Comparison of ENCODE assay signal across 10 cellular contexts in genomic region chr2:36539631-36540030, GRCh38. TPM values are rescaled to one million over a fixed set of nuclear protein-coding genes. Genes with fewer than 3 reads are reported as not detected.
A peak's percentile ranks its signal among the peaks of the same experiment; 100 is the strongest.
DNase-seq lines count a peak whose midpoint lies in the region; ATAC-seq, FAIRE-seq and TF ChIP-seq lines count a peak whose summit lies in the region.
"Had no signal": no experiment of that assay in that cellular context is flagged by ENCODE, and none has a peak within 500 bp of the region (broad histone marks: within the 10 kb centered on the region; RNA-seq: fewer than 3 reads in every experiment).

No MANE protein-coding gene starts in this region.

- no peak overlapping the region for H3K9ac ChIP-seq in Karpas-422 (ENCODE audit: low read length)

- peak; percentile 47 for DNase-seq in AG08395 (ENCODE audit: low spot score)
- no peak for DNase-seq in Panc1 (ENCODE audit: low read depth, low spot score)
- no peak for DNase-seq in Karpas-422
- DNase-seq in inferior parietal cortex (ENCODE audit: extremely low spot score), result no peak
- no peak for DNase-seq in A673 (ENCODE audit: low spot score)
- DNase-seq in GM12892 (ENCODE audit: insufficient read length), result no peak
- DNase-seq: activated CD4-positive, alpha-beta T cell treated with anti-CD3 and anti-CD28 coated beads, Interleukin-2, amount 50 U/mL, for 4 hours had no signal

- H3K79me2 ChIP-seq in Karpas-422 (ENCODE audit: low read length), result no peaks in the 10 kb centered on the region

- H3K4me1 ChIP-seq in Panc1 (ENCODE audit: control insufficient read depth, insufficient read depth, low read length) (peaks cover 19% of the 10 kb centered on the region), Karpas-422 (ENCODE audit: low read length) (no peaks in the 10 kb centered on the region), A673 (ENCODE audit: insufficient read depth, low read length, poor library complexity, severe bottlenecking) (no peaks in the 10 kb centered on the region)

- no peak for TF ChIP-seq POLR2A in GM12892 (IDR thresholded peaks at IDR 0.05; ENCODE audit: low read depth, low read length)

- TF ChIP-seq CTCF in Panc1 (IDR thresholded peaks at IDR 0.05) (no peak), A673 (conservative IDR thresholded peaks at IDR 0.05; ENCODE audit: low read depth, low read length) (no peak)

- H3K27ac ChIP-seq in Panc1 (ENCODE audit: low read length), result peak overlapping the region; percentile 70
- H3K27ac ChIP-seq in Karpas-422 (ENCODE audit: low read length), result no peak overlapping the region
- H3K27ac ChIP-seq in A673 (ENCODE audit: low read depth, low read length, poor library complexity, severe bottlenecking), result no peak overlapping the region

- H3K9me3 ChIP-seq in Panc1 (ENCODE audit: control insufficient read depth, insufficient read depth, low read depth, low read length) (no peaks in the 10 kb centered on the region), Karpas-422 (ENCODE audit: low read length) (no peaks in the 10 kb centered on the region), A673 (ENCODE audit: low read depth, low read length, poor library complexity, severe bottlenecking) (no peaks in the 10 kb centered on the region)
- H3K9me3 ChIP-seq: tibial nerve had no signal

- ATAC-seq in GM19395 (IDR thresholded peaks at IDR 0.05; ENCODE audit: unreplicated experiment) (peak; percentile 92), HG02970 (IDR thresholded peaks at IDR 0.05; ENCODE audit: low FRiP score, unreplicated experiment) (peak; percentile 86), Panc1 (no peak)

- intact Hi-C loops in Panc1 (cut with micrococcal nuclease; ENCODE audit: unreplicated experiment) (no loop called here), A673 (cut with micrococcal nuclease; ENCODE audit: unreplicated experiment) (no loop called here)

- FAIRE-seq in GM12892 (lab: Jason Lieb, UNC), result no peak

- H3K36me3 ChIP-seq in Panc1 (ENCODE audit: control insufficient read depth, insufficient read depth, low read length) (peaks cover 32% of the 10 kb centered on the region), Karpas-422 (ENCODE audit: insufficient read depth, low read length) (no peaks in the 10 kb centered on the region), A673 (ENCODE audit: insufficient read depth, low read length, poor library complexity, severe bottlenecking) (no peaks in the 10 kb centered on the region)

- no peaks in the 10 kb centered on the region for H3K9me2 ChIP-seq in Karpas-422 (replicated peaks; ENCODE audit: insufficient read depth, low read length)

- no peak overlapping the region for H2AFZ ChIP-seq in Karpas-422 (ENCODE audit: low read length)

- no peaks in the 10 kb centered on the region for H3K27me3 ChIP-seq in Panc1 (ENCODE audit: control insufficient read depth, insufficient read depth, low read length)
- no peaks in the 10 kb centered on the region for H3K27me3 ChIP-seq in Karpas-422 (ENCODE audit: low read length)
- no peaks in the 10 kb centered on the region for H3K27me3 ChIP-seq in A673 (replicated peaks; ENCODE audit: insufficient read depth, low read depth, low read length, poor library complexity)
- H3K27me3 ChIP-seq: tibial nerve had no signal

- CTCF ChIA-PET in Panc1 (lab: Charles Lee), result no interaction called here
- CTCF ChIA-PET in A673 (lab: Charles Lee), result no interaction called here

- POLR2A ChIA-PET in Panc1 (lab: Charles Lee), result no interaction called here
- POLR2A ChIA-PET in A673 (lab: Charles Lee; ENCODE audit: low non-redundant PET), result no interaction called here

- H3K4me2 ChIP-seq in Karpas-422 (ENCODE audit: low read depth, low read length, poor library complexity, severe bottlenecking), result no peak overlapping the region

- H3K4me3 ChIP-seq in Panc1 (ENCODE audit: low read depth in 2 of 2, low read length in 2 of 2), result no peak overlapping the region
- H3K4me3 ChIP-seq in Karpas-422 (ENCODE audit: low read length), result no peak overlapping the region
- no peak overlapping the region for H3K4me3 ChIP-seq in A673 (ENCODE audit: low read depth, low read length, poor library complexity, severe bottlenecking)
- H3K4me3 ChIP-seq: tibial nerve had no signal

- BruUV-seq in Panc1 (replicated peaks; lab: Mats Ljungman, UMichigan) (TSS peak; percentile 10), A673 (replicated peaks; lab: Mats Ljungman, UMichigan) (no TSS peak)

- in situ Hi-C loops in Panc1 (cut with HindIII; ENCODE audit: low pct_unique_long_range_greater_than_20kb, low sequenced_read_pairs), result no loop called here

- H4K20me1 ChIP-seq in Karpas-422 (ENCODE audit: insufficient read depth, low read depth, low read length), result 0 out of 2 replicates have a peak, but pooled peaks cover 6% of the 10 kb centered on the region

RNA-seq across cellular contexts. Expression of gene FEZ2, which starts 58.3 kb away (rescaled TPM):
- total RNA-seq in Panc1 (2021; ENCODE audit: unreplicated experiment) (51.1 TPM), A673 (2021) (57.5 and 62.9 TPM in 2 replicates)
- 37.1 TPM for polyA plus RNA-seq in Panc1 (2012; ENCODE audit: insufficient read length)
- 32.7 and 37.7 TPM in 2 replicates for total RNA-seq in Karpas-422 (2014; rRNA removed; shearing (Covaris generic); ENCODE audit: low replicate concordance)
- polyA plus RNA-seq in GM12892 (2012; ENCODE audit: missing spikeins), result 11.1 TPM
